Comparison of ENCODE assay signal across 8 cellular contexts in the genomic region with DNA sequence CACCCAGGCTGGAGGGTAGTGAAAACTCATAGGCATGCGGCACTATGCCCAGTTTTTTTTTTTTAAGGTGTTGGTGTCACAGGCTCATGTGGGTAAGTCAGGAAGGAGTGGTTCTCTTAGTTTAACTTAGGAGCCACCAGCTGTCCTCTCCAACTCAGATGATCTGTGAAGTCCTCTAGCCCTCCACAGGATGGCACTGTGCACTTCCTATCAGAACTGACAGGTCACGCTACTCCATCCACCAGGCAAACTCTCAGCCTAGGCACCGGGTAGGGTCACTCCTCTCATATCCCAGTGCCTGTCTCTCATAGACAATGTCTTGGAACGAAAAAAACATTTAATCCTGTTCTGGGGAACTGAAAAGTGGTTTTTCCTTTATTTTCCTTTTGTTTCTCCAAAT. TPM values are rescaled to one million over a fixed set of nuclear protein-coding genes. Genes with fewer than 3 reads are reported as not detected.
DNase-seq lines count a peak whose midpoint lies in the region; ATAC-seq and TF ChIP-seq lines count a peak whose summit lies in the region.
"Had no signal": no experiment of that assay in that cellular context is flagged by ENCODE, and none has a peak within 500 bp of the region (broad histone marks: within the 10 kb centered on the region; RNA-seq: fewer than 3 reads in every experiment).

No MANE protein-coding gene starts in this region.

- DNase-seq in GM12864 (ENCODE audit: low read depth) (no peak), M059J (ENCODE audit: low read depth) (peak; percentile 47), esophagus squamous epithelium (lab: John Stamatoyannopoulos, UW) (no peak), neural progenitor cell (ENCODE audit: low spot score) (peak; percentile 45)
- DNase-seq in activated CD4-positive, alpha-beta T cell treated with anti-CD3 and anti-CD28 coated beads, Interleukin-2, amount 50 U/mL, for 48 hours, result peak; percentile 24 to 41

- H3K79me2 ChIP-seq in neural progenitor cell (ENCODE audit: low read depth), result peaks cover 82% of the 10 kb centered on the region

- H3K27me3 Mint-ChIP-seq in neural progenitor cell (ENCODE audit: insufficient read depth, low read depth), result no peaks in the 10 kb centered on the region

- H3K36me3 Mint-ChIP-seq in neural progenitor cell, result peaks cover 26% of the 10 kb centered on the region

- no peak overlapping the region for H3K4me2 ChIP-seq in neural progenitor cell

- no peak for TF ChIP-seq POLR2A in esophagus squamous epithelium (IDR thresholded peaks at IDR 0.05)

- H3K4me3 Mint-ChIP-seq in neural progenitor cell, result no peak overlapping the region

- 72 to 81% methylated on average over 3 to 4 of the region's 4 CpGs for WGBS in esophagus squamous epithelium, 2 donors

- no peaks in the 10 kb centered on the region for H3F3A ChIP-seq in neural progenitor cell (ENCODE audit: low read depth)

- peaks cover 79% of the 10 kb centered on the region for H4K20me1 ChIP-seq in neural progenitor cell (ENCODE audit: low read depth)

- H3K9me3 ChIP-seq in esophagus squamous epithelium (no peaks in the 10 kb centered on the region), neural progenitor cell (ENCODE audit: low read depth) (no peaks in the 10 kb centered on the region)

- no peak overlapping the region for H2AFZ ChIP-seq in neural progenitor cell (replicated peaks)

- no peak overlapping the region for H3K9ac ChIP-seq in neural progenitor cell

- H3K27me3 ChIP-seq in esophagus squamous epithelium (no peaks in the 10 kb centered on the region), neural progenitor cell (no peaks in the 10 kb centered on the region)

- H3K4me3 ChIP-seq in GM12864 (ENCODE audit: low read depth, low read length) (no peak overlapping the region), esophagus squamous epithelium (no peak overlapping the region), neural progenitor cell (no peak overlapping the region)
- H3K4me3 ChIP-seq: skin epidermis had no signal

- no peak overlapping the region for H3K27ac Mint-ChIP-seq in neural progenitor cell

- no peaks in the 10 kb centered on the region for H3K4me1 Mint-ChIP-seq in neural progenitor cell

- TF ChIP-seq CTCF in GM12864 (IDR thresholded peaks at IDR 0.05; ENCODE audit: low read depth, low read length, missing control alignments), result peak; percentile 61
- TF ChIP-seq CTCF in esophagus squamous epithelium (IDR thresholded peaks at IDR 0.05), result peak in 5 of 6 experiments; percentile 15 to 66 (median 43)
- peak; percentile 51 for TF ChIP-seq CTCF in neural progenitor cell (IDR thresholded peaks at IDR 0.05)

- no peak for ATAC-seq in HG02763 (IDR thresholded peaks at IDR 0.05; ENCODE audit: unreplicated experiment)
- no peak for ATAC-seq in GM21526 (IDR thresholded peaks at IDR 0.05; ENCODE audit: low FRiP score, unreplicated experiment)

- peaks cover 0 to 24% (median 3%) of the 10 kb centered on the region in 3 donors for H3K4me1 ChIP-seq in esophagus squamous epithelium
- H3K4me1 ChIP-seq in neural progenitor cell, result no peaks in the 10 kb centered on the region

- intact Hi-C loops in esophagus squamous epithelium (cut with DNase I), result no loop called here

- H3K9me3 Mint-ChIP-seq in neural progenitor cell, result no peaks in the 10 kb centered on the region

- H3K36me3 ChIP-seq in esophagus squamous epithelium (peaks cover 9 to 89% (median 55%) of the 10 kb centered on the region in 3 donors), neural progenitor cell (peaks cover 9% of the 10 kb centered on the region)

- H3K27ac ChIP-seq in esophagus squamous epithelium (no peak overlapping the region), neural progenitor cell (no peak overlapping the region)
- H3K27ac ChIP-seq: skin epidermis had no signal

RNA-seq across cellular contexts. Expression of a gene that starts 16.5 kb away (rescaled TPM):
- 91.7 and 120 TPM in 2 replicates for total RNA-seq in M059J (2014; rRNA removed; shearing (Covaris generic))
- total RNA-seq in esophagus squamous epithelium (100 to 1,000 TPM; 108 to 140 (median 121) TPM), neural progenitor cell (ENCODE audit: low replicate concordance) (108 and 191 TPM in 2 replicates)

RNA-seq across cellular contexts. Expression of a gene that starts 46.4 kb away (rescaled TPM):
- 9.1 and 18.9 TPM in 2 replicates for total RNA-seq in M059J (2014; rRNA removed; shearing (Covaris generic))
- total RNA-seq in esophagus squamous epithelium (10 to 100 TPM; 10.2 to 39.2 (median 22.5) TPM), neural progenitor cell (ENCODE audit: low replicate concordance) (not detected in 2 replicates)

Comparison
In these comparisons a context has a peak if more than half of its experiments do, and no peak if none do; other contexts are left out.
1. DNase-seq: peak in M059J (single experiment), activated CD4-positive, alpha-beta T cell treated with anti-CD3 and anti-CD28 coated beads, Interleukin-2, amount 50 U/mL, for 48 hours (2 of 2) and neural progenitor cell (single experiment); none in GM12864 (single experiment) and esophagus squamous epithelium (single experiment).
2. RNA of a gene that starts 46.4 kb away (total RNA-seq): 10.2 to 39.2 TPM in esophagus squamous epithelium and 9.1 to 18.9 TPM in M059J; not detected in neural progenitor cell; every median in the first group is over 10 times any median in the second.
3. Peak in every context shown above with its lines, with median percentiles within 50 percentile points of each other: CTCF ChIP-seq.